Comparison of ENCODE assay signal across 19 cellular contexts in the genomic region with DNA sequence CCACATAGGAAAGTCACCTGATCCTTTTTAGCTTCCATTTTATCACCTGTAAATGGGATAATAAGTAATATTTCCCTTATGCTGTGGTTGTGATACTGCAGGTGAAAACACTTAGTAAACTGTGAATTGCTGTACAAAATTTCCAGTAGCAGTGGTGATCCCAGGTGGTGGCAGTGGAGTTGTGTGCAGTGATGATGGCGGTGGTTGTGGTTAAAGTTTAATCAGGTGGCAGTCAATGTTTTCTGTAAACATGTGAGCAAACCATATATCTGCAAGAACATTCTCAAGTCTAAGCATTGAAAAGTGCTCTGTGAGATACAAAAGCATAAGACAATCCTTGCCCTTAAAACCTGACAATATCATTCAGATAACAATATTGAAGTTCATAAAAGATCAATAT.
A peak's percentile ranks its signal among the peaks of the same experiment; 100 is the strongest.
DNase-seq lines count a peak whose midpoint lies in the region; ATAC-seq, FAIRE-seq and TF ChIP-seq lines count a peak whose summit lies in the region.
"Had no signal": no experiment of that assay in that cellular context is flagged by ENCODE, and none has a peak within 500 bp of the region (broad histone marks: within the 10 kb centered on the region; RNA-seq: fewer than 3 reads in every experiment).

No MANE protein-coding gene starts in this region.

- H3K27me3 ChIP-seq in body of pancreas = no peaks in the 10 kb centered on the region
- no peaks in the 10 kb centered on the region for H3K27me3 ChIP-seq in HepG2 (ENCODE audit: control insufficient read depth in 1 of 2, insufficient read depth in 2 of 2, low read length in 2 of 2)
- no peaks in the 10 kb centered on the region for H3K27me3 ChIP-seq in tibial artery
- H3K27me3 ChIP-seq: BE2C had no signal

- TF ChIP-seq EP300 in HepG2 (IDR thresholded peaks at IDR 0.05; ENCODE audit: low read depth in 2 of 2, low read length in 2 of 2) = no peak
- no peak for TF ChIP-seq EP300 in HepG2 (CRISPR knock-in tag; IDR thresholded peaks at IDR 0.05; ENCODE audit: borderline replicate concordance)

- no peak overlapping the region for H2AFZ ChIP-seq in HepG2 (ENCODE audit: low read length)

- POLR2A ChIA-PET in HepG2 (lab: Yijun Ruan, JAX) = no interaction called here

- H3K9ac ChIP-seq in HepG2 (ENCODE audit: insufficient read depth, low read depth, low read length) = 0 out of 2 replicates have a peak overlapping the region, but pooled peaks have one; percentile 25

- H4K20me1 ChIP-seq in HepG2 (ENCODE audit: insufficient read depth, low read length) = no peaks in the 10 kb centered on the region

- TF ChIP-seq RAD21 in HepG2 (CRISPR knock-in tag; IDR thresholded peaks at IDR 0.05) = no peak

- peak; percentile 62 for DNase-seq in DMS53 (lab: John Stamatoyannopoulos, UW)
- peak in 3 of 4 donors; percentile 45 to 53 (median 46) for DNase-seq in body of pancreas
- DNase-seq in HepG2 (ENCODE audit: low spot score) = no peak
- DNase-seq in tibial artery = no peak
- no peak for DNase-seq in SIG-M5 treated with dmso at 0.1 percent for 504 hours (lab: John Stamatoyannopoulos, UW; ENCODE audit: unreplicated experiment)
- DNase-seq in anterior cingulate cortex (lab: John Stamatoyannopoulos, UW) = no peak
- no peak for DNase-seq in NCI-H2171 treated with DMSO at 0.1 percent for 48 hours (lab: John Stamatoyannopoulos, UW)
- DNase-seq: BE2C; Caco-2; CD8-positive, alpha-beta T cell; DMS79 had no signal

- TF ChIP-seq CTCF in body of pancreas (IDR thresholded peaks at IDR 0.05) (peak in 2 of 7 experiments; percentile 8 to 14), HepG2 (CRISPR knock-in tag; IDR thresholded peaks at IDR 0.05) (peak; percentile 49), tibial artery (IDR thresholded peaks at IDR 0.05) (no peak)

- H3K4me1 ChIP-seq in body of pancreas = peaks cover 41% of the 10 kb centered on the region
- peaks cover 82% of the 10 kb centered on the region for H3K4me1 ChIP-seq in HepG2 (ENCODE audit: insufficient read depth, low read length)
- no peaks in the 10 kb centered on the region for H3K4me1 ChIP-seq in tibial artery
- H3K4me1 ChIP-seq: A549, Caco-2 had no signal

- in situ Hi-C loops in HepG2 (cut with HindIII; ENCODE audit: extremely low pct_ligation_motif_present, low pct_unique_long_range_greater_than_20kb) = no loop called here

- peak overlapping the region; percentile 43 for H3K4me2 ChIP-seq in HepG2 (ENCODE audit: low read depth, low read length)
- H3K4me2 ChIP-seq: A549 had no signal

- no peaks in the 10 kb centered on the region for H3K9me3 ChIP-seq in body of pancreas
- peaks cover 7% of the 10 kb centered on the region; the same call in 1 of the 2 replicates for H3K9me3 ChIP-seq in HepG2 (ENCODE audit: low read length)
- no peaks in the 10 kb centered on the region for H3K9me3 ChIP-seq in tibial artery
- H3K9me3 ChIP-seq: BE2C, Caco-2 had no signal

- ATAC-seq in body of pancreas (peak; percentile 49), HepG2 (peak; percentile 24; the same call in 2 of the 3 replicates)
- ATAC-seq: A549; CD8-positive, alpha-beta T cell; HCT116; K562 had no signal

- no peak for FAIRE-seq in HepG2 (lab: Jason Lieb, UNC)
- FAIRE-seq: A549, G401.6, GM12891, GM19239, H54, HTR-8/SVneo, K562 had no signal

- BruUV-seq in HepG2 (replicated peaks; lab: Mats Ljungman, UMichigan) = no TSS peak

- CTCF ChIA-PET in HepG2 (lab: Yijun Ruan, JAX; ENCODE audit: low intra/inter-chr PET ratio, low total read pairs) = no interaction called here

- H3K79me2 ChIP-seq in HepG2 (ENCODE audit: insufficient read depth, low read length) = no peaks in the 10 kb centered on the region

- intact Hi-C loops in body of pancreas (cut with DNase I) (no loop called here), HepG2 (cut with micrococcal nuclease; ENCODE audit: unreplicated experiment) (no loop called here), tibial artery (cut with DNase I; ENCODE audit: low total_unique reads) (no loop called here)

- H3K36me3 ChIP-seq in body of pancreas (replicated peaks in 1 of 2; ENCODE audit: insufficient read depth in 1 of 2, low read depth in 2 of 2) (no peaks in the 10 kb centered on the region), HepG2 (replicated peaks in 1 of 2; ENCODE audit: control insufficient read depth in 1 of 2, insufficient read depth in 2 of 2, low read length in 2 of 2) (no peaks in the 10 kb centered on the region), tibial artery (no peaks in the 10 kb centered on the region)
- H3K36me3 ChIP-seq: BE2C had no signal

- H3K27ac ChIP-seq in body of pancreas (peak overlapping the region; percentile 45 to 55 (median 52)), HepG2 (ENCODE audit: extremely low read length, insufficient read depth, low read length) (peak overlapping the region; percentile 67), tibial artery (no peak overlapping the region)
- H3K27ac ChIP-seq: A549 had no signal

- WGBS in body of pancreas, 2 donors = 20 to 30% methylated on average over 1 of the region's 1 CpG
- WGBS in HepG2 (ENCODE audit: low lambda C conversion rate) = 14% methylated on average over 1 of the region's 1 CpG

- no peak for TF ChIP-seq POLR2A in body of pancreas (IDR thresholded peaks at IDR 0.05)
- no peak for TF ChIP-seq POLR2A in HepG2 (IDR thresholded peaks at IDR 0.05; ENCODE audit: insufficient read depth in 1 of 2, low read depth in 2 of 2, low read length in 2 of 2)

- no peak overlapping the region for H3K4me3 ChIP-seq in body of pancreas
- H3K4me3 ChIP-seq in HepG2 (replicated peaks in 1 of 3; ENCODE audit: insufficient read depth in 1 of 3, low read depth in 2 of 3, low read length in 3 of 3) = no peak overlapping the region
- H3K4me3 ChIP-seq in tibial artery = no peak overlapping the region
- H3K4me3 ChIP-seq: A549, K562 had no signal

TF ChIP-seq in HepG2, 621 proteins besides CTCF, POLR2A, EP300 and RAD21 (continues in another document):
- TF ChIP-seq ZFP36L2 (CRISPR knock-in tag; IDR thresholded peaks at IDR 0.05) (no peak), ZMYM4 (CRISPR knock-in tag; IDR thresholded peaks at IDR 0.05) (peak; percentile 61), NCOA2 (CRISPR knock-in tag; IDR thresholded peaks at IDR 0.05) (0 out of 2 replicates have a peak, but pooled peaks have one; percentile 9), ZNF644 (CRISPR knock-in tag; IDR thresholded peaks at IDR 0.05; ENCODE audit: low read depth) (peak; percentile 58; the same call in 1 of the 2 replicates), HOXA3 (CRISPR knock-in tag; IDR thresholded peaks at IDR 0.05) (peak; percentile 21; the same call in 1 of the 2 replicates), ZNF530 (CRISPR knock-in tag; IDR thresholded peaks at IDR 0.05; ENCODE audit: low read depth) (no peak), ZNF564 (CRISPR knock-in tag; IDR thresholded peaks at IDR 0.05) (no peak), GATAD2A (CRISPR knock-in tag; IDR thresholded peaks at IDR 0.05) (peak; percentile 44), SAP130 (CRISPR knock-in tag; IDR thresholded peaks at IDR 0.05; ENCODE audit: low read depth) (peak; percentile 34; the same call in 1 of the 2 replicates), RXRB (CRISPR knock-in tag; IDR thresholded peaks at IDR 0.05; ENCODE audit: borderline replicate concordance) (peak; percentile 44), MAFG (CRISPR knock-in tag; IDR thresholded peaks at IDR 0.05) (no peak), FOXP1 (IDR thresholded peaks at IDR 0.05) (no peak), FOXP1 (CRISPR knock-in tag; IDR thresholded peaks at IDR 0.05) (peak; percentile 25; the same call in 1 of the 2 replicates), FOXP4 (CRISPR knock-in tag; IDR thresholded peaks at IDR 0.05) (peak; percentile 70), FOXA1 (IDR thresholded peaks at IDR 0.05) (no peak), FOXA1 (CRISPR knock-in tag; IDR thresholded peaks at IDR 0.05) (peak; percentile 60), SALL1 (CRISPR knock-in tag; IDR thresholded peaks at IDR 0.05) (peak; percentile 37; the same call in 1 of the 2 replicates), IRF2 (CRISPR knock-in tag; IDR thresholded peaks at IDR 0.05) (peak; percentile 45; the same call in 1 of the 2 replicates)
- TF ChIP-seq, protein P1, sequence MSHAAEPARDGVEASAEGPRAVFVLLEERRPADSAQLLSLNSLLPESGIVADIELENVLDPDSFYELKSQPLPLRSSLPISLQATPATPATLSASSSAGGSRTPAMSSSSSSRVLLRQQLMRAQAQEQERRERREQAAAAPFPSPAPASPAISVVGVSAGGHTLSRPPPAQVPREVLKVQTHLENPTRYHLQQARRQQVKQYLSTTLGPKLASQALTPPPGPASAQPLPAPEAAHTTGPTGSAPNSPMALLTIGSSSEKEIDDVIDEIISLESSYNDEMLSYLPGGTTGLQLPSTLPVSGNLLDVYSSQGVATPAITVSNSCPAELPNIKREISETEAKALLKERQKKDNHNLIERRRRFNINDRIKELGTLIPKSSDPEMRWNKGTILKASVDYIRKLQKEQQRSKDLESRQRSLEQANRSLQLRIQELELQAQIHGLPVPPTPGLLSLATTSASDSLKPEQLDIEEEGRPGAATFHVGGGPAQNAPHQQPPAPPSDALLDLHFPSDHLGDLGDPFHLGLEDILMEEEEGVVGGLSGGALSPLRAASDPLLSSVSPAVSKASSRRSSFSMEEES (CRISPR knock-in tag; IDR thresholded peaks at IDR 0.05) = peak; percentile 12; the same call in 1 of the 2 replicates
- TF ChIP-seq, protein P2, sequence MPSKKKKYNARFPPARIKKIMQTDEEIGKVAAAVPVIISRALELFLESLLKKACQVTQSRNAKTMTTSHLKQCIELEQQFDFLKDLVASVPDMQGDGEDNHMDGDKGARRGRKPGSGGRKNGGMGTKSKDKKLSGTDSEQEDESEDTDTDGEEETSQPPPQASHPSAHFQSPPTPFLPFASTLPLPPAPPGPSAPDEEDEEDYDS (CRISPR knock-in tag; IDR thresholded peaks at IDR 0.05) = peak; percentile 70; the same call in 1 of the 2 replicates

Comparison
In these comparisons a context has a peak if more than half of its experiments do, and no peak if none do; other contexts are left out.
1. DNase-seq: peak in DMS53 (single experiment) and body of pancreas (3 of 4); none in HepG2 (single experiment), tibial artery (0 of 2), SIG-M5 treated with dmso at 0.1 percent for 504 hours (single experiment), anterior cingulate cortex (0 of 58) and NCI-H2171 treated with DMSO at 0.1 percent for 48 hours (single experiment).
2. H3K27ac ChIP-seq: peak in body of pancreas (4 of 4) and HepG2 (single experiment); none in tibial artery (0 of 2).